ENCODE assay signal across 11 cellular contexts in genomic region chr5:10289353-10289752, GRCh38. TPM values are rescaled to one million over a fixed set of nuclear protein-coding genes. Genes with fewer than 3 reads are reported as not detected.
DNase-seq lines count a peak whose midpoint lies in the region; ATAC-seq, FAIRE-seq and TF ChIP-seq lines count a peak whose summit lies in the region.
"Had no signal": no experiment of that assay in that cellular context is flagged by ENCODE, and none has a peak within 500 bp of the region (broad histone marks: within the 10 kb centered on the region; RNA-seq: fewer than 3 reads in every experiment).

No MANE protein-coding gene starts in this region.

- H3K4me3 ChIP-seq in HEK293 (ENCODE audit: low read depth, low read length): no peak overlapping the region
- H3K4me3 ChIP-seq in endodermal cell (ENCODE audit: low read length): no peak overlapping the region
- no peak overlapping the region for H3K4me3 ChIP-seq in pancreas

- intact Hi-C loops in pancreas (cut with DNase I): loop anchor here in 2 of 3 donors (10.0 kb wide), 2 partner anchors 75 to 135 kb away; no protein-coding TSS in a partner anchor

- H3K36me3 ChIP-seq in HEK293 (ENCODE audit: control insufficient read depth in 2 of 2, insufficient read depth in 1 of 2, low read length in 2 of 2): peaks cover 4 to 7% of the 10 kb centered on the region in 2 experiments; a peak in 2 of 3 replicates
- H3K36me3 ChIP-seq in endodermal cell (ENCODE audit: control insufficient read depth, insufficient read depth, low read length): no peaks in the 10 kb centered on the region
- no peaks in the 10 kb centered on the region for H3K36me3 ChIP-seq in pancreas

- WGBS in endodermal cell (ENCODE audit: insufficient coverage in 1 of 2, insufficient read length in 1 of 2), 2 experiments: 72 to 92% methylated on average over 5 to 6 of the region's 6 CpGs
- WGBS in pancreas, 2 donors: 36 to 46% methylated on average over 6 of the region's 6 CpGs

- no peaks in the 10 kb centered on the region for H3K4me1 Mint-ChIP-seq in endodermal cell

- peaks cover 19% of the 10 kb centered on the region for H3K4me1 ChIP-seq in HEK293 (ENCODE audit: control insufficient read depth, insufficient read depth, low read length)
- no peaks in the 10 kb centered on the region for H3K4me1 ChIP-seq in endodermal cell (ENCODE audit: control insufficient read depth, insufficient read depth, low read length)
- peaks cover 6 to 11% (median 10%) of the 10 kb centered on the region in 3 donors for H3K4me1 ChIP-seq in pancreas

- no peak for TF ChIP-seq CTCF in HEK293 (tag by site-specific recombination; IDR thresholded peaks at IDR 0.05)
- peak; percentile 19 for TF ChIP-seq CTCF in endodermal cell (conservative IDR thresholded peaks at IDR 0.05)
- TF ChIP-seq CTCF in pancreas (IDR thresholded peaks at IDR 0.05): no peak

- CTCF ChIA-PET in HEK293 (lab: Yijun Ruan, JAX): interaction anchor here (0.5 kb wide), 1 partner anchor 89 kb away, joined by 3 read pairs; no protein-coding TSS in a partner anchor

- POLR2A ChIA-PET in HEK293 (lab: Yijun Ruan, JAX): interaction anchor here (0.6 to 1.0 kb wide), 2 partner anchors 37 to 64 kb away, joined by 4 read pairs; partner anchors contain the start of gene MARCHF6

- ATAC-seq in pancreas (peak; percentile 87 to 92 (median 90)), HG03159 (IDR thresholded peaks at IDR 0.05; ENCODE audit: unreplicated experiment) (no peak), GM19328 (IDR thresholded peaks at IDR 0.05; ENCODE audit: unreplicated experiment) (no peak), GM21526 (IDR thresholded peaks at IDR 0.05; ENCODE audit: low FRiP score, unreplicated experiment) (no peak)

- H3K36me3 Mint-ChIP-seq in endodermal cell (ENCODE audit: low read depth): peaks cover 15% of the 10 kb centered on the region
- H3K36me3 Mint-ChIP-seq: activated naive CD8-positive, alpha-beta T cell had no signal

- H3K9ac ChIP-seq in endodermal cell (ENCODE audit: extremely low read depth, low read length, poor library complexity, severe bottlenecking): no peak overlapping the region

- H3K27ac ChIP-seq in HEK293 (ENCODE audit: extremely low read depth, low read depth, low read length) (peak overlapping the region; percentile 53; the same call in 1 of the 2 replicates), endodermal cell (ENCODE audit: low read depth, low read length) (no peak overlapping the region), pancreas (peak overlapping the region; percentile 14 to 79 (median 68))

- no peak overlapping the region for H3K4me3 Mint-ChIP-seq in endodermal cell
- H3K4me3 Mint-ChIP-seq: activated naive CD8-positive, alpha-beta T cell had no signal

- DNase-seq in NCI-H2171 (lab: John Stamatoyannopoulos, UW) (peak; percentile 13), endodermal cell (no peak), pancreas (peak in 4 of 6 donors; percentile 59 to 64 (median 60)), EL (no peak)
- DNase-seq: activated CD4-positive, CD25-positive, alpha-beta regulatory T cell; NK-92 treated with Interleukin-12 subunit alpha and Interleukin-12 subunit beta, amount 100 ng/mL, for 24 hours had no signal

- FAIRE-seq in pancreas (lab: Jason Lieb, UNC): no peak

- H3K9me3 ChIP-seq in HEK293 (ENCODE audit: control insufficient read depth, insufficient read depth, low read depth, low read length) (no peaks in the 10 kb centered on the region), endodermal cell (ENCODE audit: control insufficient read depth, low read length) (no peaks in the 10 kb centered on the region), pancreas (no peaks in the 10 kb centered on the region)

- no peaks in the 10 kb centered on the region for H3K27me3 ChIP-seq in endodermal cell (ENCODE audit: control insufficient read depth, insufficient read depth, low read length, poor library complexity, severe bottlenecking)
- no peaks in the 10 kb centered on the region for H3K27me3 ChIP-seq in pancreas

- H3K27me3 Mint-ChIP-seq in endodermal cell (ENCODE audit: insufficient read depth): no peaks in the 10 kb centered on the region
- H3K27me3 Mint-ChIP-seq: activated naive CD8-positive, alpha-beta T cell had no signal

- H3K27ac Mint-ChIP-seq in endodermal cell: no peak overlapping the region
- H3K27ac Mint-ChIP-seq: activated naive CD8-positive, alpha-beta T cell had no signal

- peaks cover 8% of the 10 kb centered on the region for H3K9me3 Mint-ChIP-seq in endodermal cell

TF ChIP-seq in HEK293, 187 proteins besides CTCF, POLR2A, EP300 and RAD21:
- TF ChIP-seq ZNF596 (tag by site-specific recombination; IDR thresholded peaks at IDR 0.05): no peak
- peak; percentile 61; the same call in 1 of the 2 replicates for TF ChIP-seq FEZF1 (tag by site-specific recombination; IDR thresholded peaks at IDR 0.05)
- TF ChIP-seq ZBTB17 (tag by site-specific recombination; IDR thresholded peaks at IDR 0.05): no peak
- TF ChIP-seq MZF1 (tag by site-specific recombination; IDR thresholded peaks at IDR 0.05; ENCODE audit: borderline replicate concordance): 0 out of 2 replicates have a peak, but pooled peaks have one; percentile 35
- TF ChIP-seq ZNF391 (tag by site-specific recombination; IDR thresholded peaks at IDR 0.05; ENCODE audit: borderline replicate concordance, low read depth): no peak
- no peak for TF ChIP-seq PBX3 (CRISPR knock-in tag; IDR thresholded peaks at IDR 0.05)
- 0 out of 2 replicates have a peak, but pooled peaks have one; percentile 5 for TF ChIP-seq ZBTB48 (tag by site-specific recombination; IDR thresholded peaks at IDR 0.05)
- no peak for TF ChIP-seq ZNF302 (tag by site-specific recombination; IDR thresholded peaks at IDR 0.05; ENCODE audit: low read depth)
- TF ChIP-seq ZSCAN16 (tag by site-specific recombination; IDR thresholded peaks at IDR 0.05): 0 out of 2 replicates have a peak, but pooled peaks have one; percentile 6
- TF ChIP-seq ZNF610 (tag by site-specific recombination; IDR thresholded peaks at IDR 0.05; ENCODE audit: borderline replicate concordance): no peak
- TF ChIP-seq, protein P1, sequence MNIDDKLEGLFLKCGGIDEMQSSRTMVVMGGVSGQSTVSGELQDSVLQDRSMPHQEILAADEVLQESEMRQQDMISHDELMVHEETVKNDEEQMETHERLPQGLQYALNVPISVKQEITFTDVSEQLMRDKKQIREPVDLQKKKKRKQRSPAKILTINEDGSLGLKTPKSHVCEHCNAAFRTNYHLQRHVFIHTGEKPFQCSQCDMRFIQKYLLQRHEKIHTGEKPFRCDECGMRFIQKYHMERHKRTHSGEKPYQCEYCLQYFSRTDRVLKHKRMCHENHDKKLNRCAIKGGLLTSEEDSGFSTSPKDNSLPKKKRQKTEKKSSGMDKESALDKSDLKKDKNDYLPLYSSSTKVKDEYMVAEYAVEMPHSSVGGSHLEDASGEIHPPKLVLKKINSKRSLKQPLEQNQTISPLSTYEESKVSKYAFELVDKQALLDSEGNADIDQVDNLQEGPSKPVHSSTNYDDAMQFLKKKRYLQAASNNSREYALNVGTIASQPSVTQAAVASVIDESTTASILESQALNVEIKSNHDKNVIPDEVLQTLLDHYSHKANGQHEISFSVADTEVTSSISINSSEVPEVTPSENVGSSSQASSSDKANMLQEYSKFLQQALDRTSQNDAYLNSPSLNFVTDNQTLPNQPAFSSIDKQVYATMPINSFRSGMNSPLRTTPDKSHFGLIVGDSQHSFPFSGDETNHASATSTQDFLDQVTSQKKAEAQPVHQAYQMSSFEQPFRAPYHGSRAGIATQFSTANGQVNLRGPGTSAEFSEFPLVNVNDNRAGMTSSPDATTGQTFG (tag by site-specific recombination; IDR thresholded peaks at IDR 0.05; ENCODE audit: borderline replicate concordance): no peak
TF ChIP-seq in HEK293: peak in this region for 4.

RNA-seq across cellular contexts. Expression of gene CMBL, which starts 18.3 kb away (rescaled TPM):
- total RNA-seq in endodermal cell (10 to 100 TPM; 10.4 to 20.5 TPM), pancreas (10 to 100 TPM; 10.8 to 20.3 (median 11.7) TPM)
- polyA plus RNA-seq in endodermal cell (2013, experiment 1 of 2): 34.9 TPM
- 26.8 TPM for polyA plus RNA-seq in endodermal cell (2013, experiment 2 of 2)
- 10 to 100 TPM in 1 of 2 donors, 1 to 10 TPM in 1; 6.2 to 11.4 TPM for polyA plus RNA-seq in pancreas

RNA-seq across cellular contexts. Expression of gene CCT5, which starts 39.3 kb away (rescaled TPM):
- 100 to 1,000 TPM; 316 to 356 TPM for total RNA-seq in endodermal cell
- 335 TPM for polyA plus RNA-seq in endodermal cell (2013, experiment 1 of 2)
- 321 TPM for polyA plus RNA-seq in endodermal cell (2013, experiment 2 of 2)
- total RNA-seq in pancreas: 10 to 100 TPM; 33.7 to 75.6 (median 61.7) TPM
- polyA plus RNA-seq in pancreas: 10 to 100 TPM; 52.2 to 62.0 TPM

RNA-seq across cellular contexts. Expression of gene ATPSCKMT, which starts 39.7 kb away (rescaled TPM):
- total RNA-seq in endodermal cell: 10 to 100 TPM; 19.2 to 27.7 TPM
- polyA plus RNA-seq in endodermal cell (2013, experiment 1 of 2): 14.0 TPM
- polyA plus RNA-seq in endodermal cell (2013, experiment 2 of 2): 14.8 TPM
- total RNA-seq in pancreas: 10 to 100 TPM in 1 of 6 donors, 1 to 10 TPM in 5; 5.7 to 11.8 (median 6.6) TPM
- polyA plus RNA-seq in pancreas: 1 to 10 TPM; 6.2 to 8.0 TPM

Comparison
In these comparisons a context has a peak if more than half of its experiments do, and no peak if none do; other contexts are left out.
1. DNase-seq: peak in NCI-H2171 (single experiment) and pancreas (4 of 6); none in endodermal cell (single experiment) and EL (single experiment).
2. ATAC-seq: peak in pancreas (4 of 4); none in HG03159 (single experiment), GM19328 (single experiment) and GM21526 (single experiment).
3. RNA of gene CCT5, which starts 39.3 kb away (total RNA-seq): 316 to 356 TPM in endodermal cell; 33.7 to 75.6 TPM in pancreas; every median in the first group is over 4 times any median in the second.